Comparison of ENCODE assay signal across 18 cellular contexts in the genomic region with DNA sequence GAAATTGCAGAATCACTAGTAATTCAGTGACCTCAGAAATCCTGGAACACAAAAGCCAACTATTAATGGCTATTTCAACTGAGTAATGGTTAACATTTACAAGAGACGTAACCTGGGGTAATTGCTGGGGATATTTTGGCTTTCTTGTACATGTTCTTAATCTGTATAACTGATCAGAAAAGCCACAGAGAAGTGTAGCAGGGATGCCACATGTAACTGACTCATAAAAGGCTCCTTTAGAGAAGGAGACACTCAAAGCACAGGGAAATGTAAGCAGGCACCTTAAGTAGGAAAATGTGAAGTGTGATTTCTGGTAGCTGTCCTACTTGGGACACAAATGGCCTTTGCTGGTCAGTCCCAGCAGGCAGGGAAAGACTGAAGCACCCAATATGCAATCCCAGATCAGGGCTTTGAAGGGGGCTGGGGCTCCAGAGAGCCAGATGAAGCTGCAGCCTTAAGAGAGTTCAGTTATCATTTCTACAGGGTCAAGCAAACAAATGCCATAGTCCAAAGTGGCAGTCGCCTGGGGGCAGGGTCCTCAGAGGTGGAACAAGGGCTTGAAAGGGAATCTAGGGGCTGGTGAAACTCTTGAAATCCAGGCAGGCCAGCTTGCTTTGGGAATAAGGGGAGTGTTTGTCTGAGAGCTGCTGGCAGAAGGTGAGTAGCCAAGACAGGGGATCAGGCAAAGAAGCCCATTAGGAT. TPM values are rescaled to one million over a fixed set of nuclear protein-coding genes. Genes with fewer than 3 reads are reported as not detected.
A peak's percentile ranks its signal among the peaks of the same experiment; 100 is the strongest.
DNase-seq lines count a peak whose midpoint lies in the region; ATAC-seq and TF ChIP-seq lines count a peak whose summit lies in the region.
"Had no signal": no experiment of that assay in that cellular context is flagged by ENCODE, and none has a peak within 500 bp of the region (broad histone marks: within the 10 kb centered on the region; RNA-seq: fewer than 3 reads in every experiment).

No MANE protein-coding gene starts in this region.

- H2BK12ac ChIP-seq in trophoblast cell (ENCODE audit: low read length): peak overlapping the region; percentile 75

- peak overlapping the region; percentile 87 for H2BK5ac ChIP-seq in trophoblast cell (ENCODE audit: low read depth, low read length, poor library complexity)

- peak overlapping the region; percentile 64 for H3K4ac ChIP-seq in trophoblast cell (ENCODE audit: low read depth, low read length)

- peak overlapping the region; percentile 69 for H4K8ac ChIP-seq in trophoblast cell (ENCODE audit: low read depth, low read length)

- peak overlapping the region; percentile 73 for H3K14ac ChIP-seq in trophoblast cell (ENCODE audit: low read length)

- 59% methylated on average over 2 of the region's 2 CpGs for WGBS in hepatocyte (ENCODE audit: low lambda C conversion rate, missing lambda C conversion rate)
- WGBS in trophoblast cell (ENCODE audit: extremely low coverage, insufficient coverage, insufficient read length): no CpG with 5 or more reads among the region's 2 CpGs

- H3K9ac ChIP-seq in trophoblast cell (ENCODE audit: low read length): no peak overlapping the region

- H3K9me2 ChIP-seq in hepatocyte (replicated peaks; ENCODE audit: insufficient read depth): no peaks in the 10 kb centered on the region

- peak overlapping the region; percentile 79 for H2AK5ac ChIP-seq in trophoblast cell (ENCODE audit: low read length)

- H3K79me2 ChIP-seq in hepatocyte: peaks cover 5% of the 10 kb centered on the region
- H3K79me2 ChIP-seq in trophoblast cell (ENCODE audit: control insufficient read depth, insufficient read depth, low read length, poor library complexity): peaks cover 2% of the 10 kb centered on the region

- H3K36me3 ChIP-seq in hepatocyte (replicated peaks; ENCODE audit: insufficient read depth, low read depth): no peaks in the 10 kb centered on the region
- H3K36me3 ChIP-seq in trophoblast cell (ENCODE audit: control insufficient read depth in 1 of 2, insufficient read depth in 2 of 2, low read length in 2 of 2): peaks cover 0 to 2% of the 10 kb centered on the region in 2 experiments

- H3K23ac ChIP-seq in trophoblast cell (ENCODE audit: low read length): no peak overlapping the region

- H4K12ac ChIP-seq in trophoblast cell (ENCODE audit: low read depth, low read length): no peak overlapping the region

- no peak overlapping the region for H3K4me3 ChIP-seq in hepatocyte
- H3K4me3 ChIP-seq in trophoblast cell (ENCODE audit: low read depth, low read length): no peak overlapping the region

- peak overlapping the region; percentile 82 for H2BK120ac ChIP-seq in trophoblast cell (ENCODE audit: insufficient read depth, low read length, poor library complexity)

- H2AFZ ChIP-seq in hepatocyte: no peak overlapping the region
- no peak overlapping the region for H2AFZ ChIP-seq in trophoblast cell (ENCODE audit: insufficient read depth, low read length, poor library complexity)

- peak overlapping the region; percentile 68 for H3K18ac ChIP-seq in trophoblast cell (ENCODE audit: low read length)

- TF ChIP-seq CTCF in hepatocyte (IDR thresholded peaks at IDR 0.05; ENCODE audit: poor library complexity): no peak

- no peaks in the 10 kb centered on the region for H3K9me3 ChIP-seq in hepatocyte (ENCODE audit: low read depth)
- no peaks in the 10 kb centered on the region for H3K9me3 ChIP-seq in trophoblast cell (ENCODE audit: insufficient read depth, low read depth, low read length)

- ATAC-seq in GM18519 (IDR thresholded peaks at IDR 0.05; ENCODE audit: low FRiP score, unreplicated experiment) (no peak), GM19452 (IDR thresholded peaks at IDR 0.05; ENCODE audit: unreplicated experiment) (no peak)
- ATAC-seq: PC-3 had no signal

- H4K91ac ChIP-seq in trophoblast cell (ENCODE audit: low read depth, low read length): peak overlapping the region; percentile 89

- H3K4me1 ChIP-seq in hepatocyte (ENCODE audit: insufficient read depth) (peaks cover 19% of the 10 kb centered on the region), trophoblast cell (ENCODE audit: control insufficient read depth in 1 of 2, insufficient read depth in 2 of 2, low read length in 2 of 2) (peaks cover 15 to 25% of the 10 kb centered on the region in 2 experiments)

- no peaks in the 10 kb centered on the region for H3K27me3 ChIP-seq in hepatocyte
- no peaks in the 10 kb centered on the region for H3K27me3 ChIP-seq in trophoblast cell (ENCODE audit: insufficient read depth, low read length)

- H3K4me2 ChIP-seq in hepatocyte (peak overlapping the region; percentile 11), trophoblast cell (ENCODE audit: low read length) (no peak overlapping the region)

- H3K79me1 ChIP-seq in trophoblast cell (ENCODE audit: low read length): peaks cover 18% of the 10 kb centered on the region

- peak; percentile 57 for DNase-seq in NCI-H82 (lab: John Stamatoyannopoulos, UW)
- no peak for DNase-seq in NCI-H82 treated with DMSO at 0.1 percent for 48 hours (lab: John Stamatoyannopoulos, UW; ENCODE audit: unreplicated experiment)
- peak; percentile 10 for DNase-seq in UCSD-AML1 (lab: John Stamatoyannopoulos, UW; ENCODE audit: unreplicated experiment)
- no peak for DNase-seq in hepatocyte (ENCODE audit: low spot score)
- DNase-seq in trophoblast cell: no peak
- DNase-seq in NK-92 treated with Interleukin-12 subunit alpha and Interleukin-12 subunit beta, amount 100 ng/mL, for 24 hours (lab: John Stamatoyannopoulos, UW): no peak
- DNase-seq: GDM1, KBM-7, NCI-H1105 treated with DMSO at 0.1 percent for 48 hours, NCI-H1694 treated with DMSO at 0.1 percent for 48 hours, NCI-H510A, NCI-H748 treated with DMSO at 0.1 percent for 48 hours, PC-3, RPMI8226, SHP77 treated with DMSO at 0.1 percent for 48 hours had no signal

- H4K20me1 ChIP-seq in hepatocyte (ENCODE audit: insufficient read depth, poor library complexity, severe bottlenecking): no peaks in the 10 kb centered on the region

- H3K27ac ChIP-seq in hepatocyte: peak overlapping the region; percentile 22
- H3K27ac ChIP-seq in trophoblast cell (ENCODE audit: low read depth, low read length): peak overlapping the region; percentile 79
- H3K27ac ChIP-seq: 22Rv1 had no signal

RNA-seq across cellular contexts. Expression of a gene that starts 7.2 kb away (rescaled TPM):
- 28.0 and 37.0 TPM in 2 replicates for total RNA-seq in hepatocyte
- 6.1 and 6.7 TPM in 2 replicates for polyA plus RNA-seq in hepatocyte
- 21.4 and 22.5 TPM in 2 replicates for polyA plus RNA-seq in trophoblast cell (2013)

Comparison
In these comparisons a context has a peak if more than half of its experiments do, and no peak if none do; other contexts are left out.
1. DNase-seq: peak in NCI-H82 (single experiment) and UCSD-AML1 (single experiment); none in NCI-H82 treated with DMSO at 0.1 percent for 48 hours (single experiment), hepatocyte (single experiment), trophoblast cell (0 of 2) and NK-92 treated with Interleukin-12 subunit alpha and Interleukin-12 subunit beta, amount 100 ng/mL, for 24 hours (single experiment).